ENCODE assay signal across 20 cellular contexts in genomic region chrX:37409278-37409677, GRCh38.
DNase-seq lines count a peak whose midpoint lies in the region; ATAC-seq, FAIRE-seq and TF ChIP-seq lines count a peak whose summit lies in the region.
"Had no signal": no experiment of that assay in that cellular context is flagged by ENCODE, and none has a peak within 500 bp of the region (broad histone marks: within the 10 kb centered on the region; RNA-seq: fewer than 3 reads in every experiment).

No MANE protein-coding gene starts in this region.

- H4K20me1 ChIP-seq in HepG2 (ENCODE audit: insufficient read depth, low read length), result no peaks in the 10 kb centered on the region

- H3K4me2 ChIP-seq in A549 (no peak overlapping the region), HepG2 (ENCODE audit: low read depth, low read length) (no peak overlapping the region)

- H2AFZ ChIP-seq in HepG2 (ENCODE audit: low read length), result no peak overlapping the region

- no peak overlapping the region for H3K9ac ChIP-seq in HepG2 (ENCODE audit: insufficient read depth, low read depth, low read length)

- TF ChIP-seq CTCF in A549 (IDR thresholded peaks at IDR 0.05) (no peak), HepG2 (CRISPR knock-in tag; IDR thresholded peaks at IDR 0.05) (no peak)

- ATAC-seq in A549 (no peak), HepG2 (no peak; the same call in 2 of the 3 replicates)
- ATAC-seq: SK-N-SH treated with all-trans-retinoic acid at 6 μM for 48 hours had no signal

- 98% methylated on average over 2 of the region's 2 CpGs for WGBS in A549 (ENCODE audit: missing lambda C conversion rate)
- WGBS in HepG2 (ENCODE audit: low lambda C conversion rate), result 68% methylated on average over 2 of the region's 2 CpGs

- FAIRE-seq in A549 (lab: Jason Lieb, UNC) (peak; percentile 84), HepG2 (lab: Jason Lieb, UNC) (peak; percentile 63)
- FAIRE-seq: A204.1 had no signal

- H3K79me2 ChIP-seq in HepG2 (ENCODE audit: insufficient read depth, low read length), result no peaks in the 10 kb centered on the region

- intact Hi-C loops in HepG2 (cut with micrococcal nuclease; ENCODE audit: unreplicated experiment), result no loop called here

- DNase-seq in A549 (ENCODE audit: low read depth in 1 of 2, low spot score in 1 of 2) (no peak), MV-4-11 (lab: John Stamatoyannopoulos, UW) (peak; percentile 51), amniotic epithelial cell (ENCODE audit: low read depth) (peak; percentile 68), HepG2 (ENCODE audit: low spot score) (peak; percentile 54)
- DNase-seq in activated CD4-positive, alpha-beta T cell treated with anti-CD3 and anti-CD28 coated beads for 4 hours, result no peak
- DNase-seq in central memory CD4-positive, alpha-beta T cell, result no peak
- DNase-seq in activated CD8-positive, alpha-beta memory T cell treated with anti-CD3 and anti-CD28 coated beads, Interleukin-2, amount 50 U/mL, for 48 hours, result no peak
- DNase-seq: DMS79, H9, HFFc6, KG1, NCI-H1694, NCI-H2081 treated with DMSO at 0.1 percent for 48 hours, NCI-H2171 treated with DMSO at 0.1 percent for 48 hours, NCI-H446, SHP77 treated with DMSO at 0.1 percent for 48 hours had no signal

- no peaks in the 10 kb centered on the region for H3K36me3 ChIP-seq in HepG2 (replicated peaks in 1 of 2; ENCODE audit: control insufficient read depth in 1 of 2, insufficient read depth in 2 of 2, low read length in 2 of 2)

- H3K27ac ChIP-seq in A549 (no peak overlapping the region), HepG2 (ENCODE audit: extremely low read length, insufficient read depth, low read length) (no peak overlapping the region)
- H3K27ac ChIP-seq: HL-60, RWPE1 had no signal

- in situ Hi-C loops in HepG2 (cut with HindIII; ENCODE audit: extremely low pct_ligation_motif_present, low pct_unique_long_range_greater_than_20kb), result no loop called here

- H3K9me3 ChIP-seq in A549, result no peaks in the 10 kb centered on the region
- no peaks in the 10 kb centered on the region for H3K9me3 ChIP-seq in HepG2 (ENCODE audit: low read length)

- no TSS peak for BruUV-seq in HepG2 (replicated peaks; lab: Mats Ljungman, UMichigan)

- H3K4me1 ChIP-seq in A549 (no peaks in the 10 kb centered on the region), HepG2 (ENCODE audit: insufficient read depth, low read length) (no peaks in the 10 kb centered on the region)

- no peaks in the 10 kb centered on the region for H3K27me3 ChIP-seq in HepG2 (ENCODE audit: control insufficient read depth in 1 of 2, insufficient read depth in 2 of 2, low read length in 2 of 2)

- TF ChIP-seq POLR2A in A549 (IDR thresholded peaks at IDR 0.05; ENCODE audit: low read length), result no peak
- TF ChIP-seq POLR2A in HepG2 (IDR thresholded peaks at IDR 0.05; ENCODE audit: insufficient read depth in 1 of 2, low read depth in 2 of 2, low read length in 2 of 2), result no peak

- CTCF ChIA-PET in A549 (lab: Yijun Ruan, JAX) (no interaction called here), HepG2 (lab: Yijun Ruan, JAX; ENCODE audit: low intra/inter-chr PET ratio, low total read pairs) (no interaction called here)

- TF ChIP-seq EP300 in A549 (IDR thresholded peaks at IDR 0.05) (no peak), HepG2 (IDR thresholded peaks at IDR 0.05; ENCODE audit: low read depth in 2 of 2, low read length in 2 of 2) (no peak), HepG2 (CRISPR knock-in tag; IDR thresholded peaks at IDR 0.05; ENCODE audit: borderline replicate concordance) (no peak)

- POLR2A ChIA-PET in A549 (lab: Yijun Ruan, JAX), result no interaction called here
- POLR2A ChIA-PET in HepG2 (lab: Yijun Ruan, JAX), result no interaction called here

- TF ChIP-seq RAD21 in A549 (conservative IDR thresholded peaks at IDR 0.05 in 1 of 2, IDR thresholded peaks at IDR 0.05 in 1 of 2) (no peak), HepG2 (CRISPR knock-in tag; IDR thresholded peaks at IDR 0.05) (no peak)

- H3K4me3 ChIP-seq in A549 (no peak overlapping the region), HepG2 (replicated peaks in 1 of 3; ENCODE audit: insufficient read depth in 1 of 3, low read depth in 2 of 3, low read length in 3 of 3) (no peak overlapping the region)

TF ChIP-seq in A549, 52 proteins besides CTCF, POLR2A, EP300 and RAD21:
- TF ChIP-seq, protein P1, sequence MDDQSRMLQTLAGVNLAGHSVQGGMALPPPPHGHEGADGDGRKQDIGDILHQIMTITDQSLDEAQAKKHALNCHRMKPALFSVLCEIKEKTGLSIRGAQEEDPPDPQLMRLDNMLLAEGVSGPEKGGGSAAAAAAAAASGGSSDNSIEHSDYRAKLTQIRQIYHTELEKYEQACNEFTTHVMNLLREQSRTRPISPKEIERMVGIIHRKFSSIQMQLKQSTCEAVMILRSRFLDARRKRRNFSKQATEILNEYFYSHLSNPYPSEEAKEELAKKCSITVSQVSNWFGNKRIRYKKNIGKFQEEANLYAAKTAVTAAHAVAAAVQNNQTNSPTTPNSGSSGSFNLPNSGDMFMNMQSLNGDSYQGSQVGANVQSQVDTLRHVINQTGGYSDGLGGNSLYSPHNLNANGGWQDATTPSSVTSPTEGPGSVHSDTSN (IDR thresholded peaks at IDR 0.05), result no peak
- TF ChIP-seq CBX8 (IDR thresholded peaks at IDR 0.05) (no peak), SREBF2 (IDR thresholded peaks at IDR 0.05) (no peak), NPAS2 (CRISPR knock-in tag; IDR thresholded peaks at IDR 0.05; ENCODE audit: borderline replicate concordance) (no peak)

TF ChIP-seq in HepG2, 621 proteins besides CTCF, POLR2A, EP300 and RAD21 (continues in another document):
- no peak for TF ChIP-seq ZNF782 (CRISPR knock-in tag; IDR thresholded peaks at IDR 0.05; ENCODE audit: borderline replicate concordance)
- TF ChIP-seq SNRNP70 (IDR thresholded peaks at IDR 0.05; ENCODE audit: low read depth, low read length), result no peak
- TF ChIP-seq, protein P2, sequence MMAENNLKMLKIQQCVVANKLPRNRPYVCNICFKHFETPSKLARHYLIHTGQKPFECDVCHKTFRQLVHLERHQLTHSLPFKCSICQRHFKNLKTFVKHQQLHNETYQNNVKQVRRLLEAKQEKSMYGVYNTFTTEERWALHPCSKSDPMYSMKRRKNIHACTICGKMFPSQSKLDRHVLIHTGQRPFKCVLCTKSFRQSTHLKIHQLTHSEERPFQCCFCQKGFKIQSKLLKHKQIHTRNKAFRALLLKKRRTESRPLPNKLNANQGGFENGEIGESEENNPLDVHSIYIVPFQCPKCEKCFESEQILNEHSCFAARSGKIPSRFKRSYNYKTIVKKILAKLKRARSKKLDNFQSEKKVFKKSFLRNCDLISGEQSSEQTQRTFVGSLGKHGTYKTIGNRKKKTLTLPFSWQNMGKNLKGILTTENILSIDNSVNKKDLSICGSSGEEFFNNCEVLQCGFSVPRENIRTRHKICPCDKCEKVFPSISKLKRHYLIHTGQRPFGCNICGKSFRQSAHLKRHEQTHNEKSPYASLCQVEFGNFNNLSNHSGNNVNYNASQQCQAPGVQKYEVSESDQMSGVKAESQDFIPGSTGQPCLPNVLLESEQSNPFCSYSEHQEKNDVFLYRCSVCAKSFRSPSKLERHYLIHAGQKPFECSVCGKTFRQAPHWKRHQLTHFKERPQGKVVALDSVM (CRISPR knock-in tag; IDR thresholded peaks at IDR 0.05), result no peak
- TF ChIP-seq ZBTB46 (CRISPR knock-in tag; IDR thresholded peaks at IDR 0.05; ENCODE audit: borderline replicate concordance), result no peak
- TF ChIP-seq, protein P3, sequence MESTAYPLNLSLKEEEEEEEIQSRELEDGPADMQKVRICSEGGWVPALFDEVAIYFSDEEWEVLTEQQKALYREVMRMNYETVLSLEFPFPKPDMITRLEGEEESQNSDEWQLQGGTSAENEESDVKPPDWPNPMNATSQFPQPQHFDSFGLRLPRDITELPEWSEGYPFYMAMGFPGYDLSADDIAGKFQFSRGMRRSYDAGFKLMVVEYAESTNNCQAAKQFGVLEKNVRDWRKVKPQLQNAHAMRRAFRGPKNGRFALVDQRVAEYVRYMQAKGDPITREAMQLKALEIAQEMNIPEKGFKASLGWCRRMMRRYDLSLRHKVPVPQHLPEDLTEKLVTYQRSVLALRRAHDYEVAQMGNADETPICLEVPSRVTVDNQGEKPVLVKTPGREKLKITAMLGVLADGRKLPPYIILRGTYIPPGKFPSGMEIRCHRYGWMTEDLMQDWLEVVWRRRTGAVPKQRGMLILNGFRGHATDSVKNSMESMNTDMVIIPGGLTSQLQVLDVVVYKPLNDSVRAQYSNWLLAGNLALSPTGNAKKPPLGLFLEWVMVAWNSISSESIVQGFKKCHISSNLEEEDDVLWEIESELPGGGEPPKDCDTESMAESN (CRISPR knock-in tag; conservative IDR thresholded peaks at IDR 0.05), result no peak
- TF ChIP-seq SP5 (CRISPR knock-in tag; IDR thresholded peaks at IDR 0.05; ENCODE audit: borderline replicate concordance, low read depth), result no peak
- TF ChIP-seq ZNF768 (CRISPR knock-in tag; IDR thresholded peaks at IDR 0.05), result no peak
- no peak for TF ChIP-seq TBP (CRISPR knock-in tag; IDR thresholded peaks at IDR 0.05)
- TF ChIP-seq PITX1 (CRISPR knock-in tag; IDR thresholded peaks at IDR 0.05), result no peak
- no peak for TF ChIP-seq ZNF530 (CRISPR knock-in tag; IDR thresholded peaks at IDR 0.05; ENCODE audit: low read depth)
- TF ChIP-seq ZNF547 (CRISPR knock-in tag; IDR thresholded peaks at IDR 0.05), result no peak

Comparison
In these comparisons a context has a peak if more than half of its experiments do, and no peak if none do; other contexts are left out.
1. DNase-seq: peak in MV-4-11 (single experiment), amniotic epithelial cell (single experiment) and HepG2 (single experiment); none in A549 (0 of 2), activated CD4-positive, alpha-beta T cell treated with anti-CD3 and anti-CD28 coated beads for 4 hours (0 of 2), central memory CD4-positive, alpha-beta T cell (single experiment) and activated CD8-positive, alpha-beta memory T cell treated with anti-CD3 and anti-CD28 coated beads, Interleukin-2, amount 50 U/mL, for 48 hours (single experiment).